Comparison of ENCODE assay signal across 3 cellular contexts in the genomic region with DNA sequence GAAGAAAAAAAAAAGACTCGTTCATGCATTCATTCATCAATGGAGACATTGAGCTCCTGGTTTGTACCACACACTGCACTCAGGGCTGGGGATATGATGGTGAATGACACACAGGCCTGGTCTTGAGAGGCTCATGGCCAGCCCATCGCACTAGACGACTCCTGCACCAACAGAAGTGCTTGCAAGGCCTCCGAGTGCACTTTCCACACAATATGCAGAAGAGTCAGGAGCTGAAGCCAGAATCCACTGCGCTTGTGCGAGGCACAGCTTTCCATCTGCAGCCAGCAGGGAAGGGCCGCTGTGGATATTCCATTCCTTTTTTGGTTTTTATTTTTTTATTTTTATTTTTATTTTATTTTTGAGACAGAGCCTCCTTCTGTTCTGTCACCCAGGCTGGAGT.
"Had no signal": no experiment of that assay in that cellular context is flagged by ENCODE, and none has a peak within 500 bp of the region (broad histone marks: within the 10 kb centered on the region; RNA-seq: fewer than 3 reads in every experiment).

No MANE protein-coding gene starts in this region.

- DNase-seq: GDM1, GF-D8 had no signal

- ATAC-seq: GM12878 had no signal

- H3K4me3 ChIP-seq: GM12878 had no signal
